Comparison of ENCODE assay signal across 8 cellular contexts in genomic region chr1:3650248-3651010, GRCh38. TPM values are rescaled to one million over a fixed set of nuclear protein-coding genes. Genes with fewer than 3 reads are reported as not detected.
DNase-seq lines count a peak whose midpoint lies in the region; ATAC-seq and TF ChIP-seq lines count a peak whose summit lies in the region.

No MANE protein-coding gene starts in this region.

- TF ChIP-seq CTCF in left ventricle myocardium inferior (IDR thresholded peaks at IDR 0.05; ENCODE audit: borderline replicate concordance), result no peak
- no peak for TF ChIP-seq CTCF in chondrocyte (IDR thresholded peaks at IDR 0.05)
- no peak for TF ChIP-seq CTCF in foreskin keratinocyte (conservative IDR thresholded peaks at IDR 0.05)

- peak overlapping the region; percentile 94 for H3K4me3 ChIP-seq in left ventricle myocardium inferior
- peak overlapping the region; percentile 67 to 98 for H3K4me3 ChIP-seq in muscle layer of duodenum (ENCODE audit: low read depth in 1 of 2, low read length in 2 of 2)

- no peak for ATAC-seq in foreskin keratinocyte
- ATAC-seq in GM18868 (IDR thresholded peaks at IDR 0.05; ENCODE audit: unreplicated experiment), result no peak
- ATAC-seq in GM19023 (IDR thresholded peaks at IDR 0.05; ENCODE audit: unreplicated experiment), result no peak

- peaks cover 31% of the 10 kb centered on the region for H3K27me3 Mint-ChIP-seq in chondrocyte (ENCODE audit: low read depth)

- H3K9me3 ChIP-seq in left ventricle myocardium inferior (replicated peaks), result no peaks in the 10 kb centered on the region
- no peaks in the 10 kb centered on the region for H3K9me3 ChIP-seq in muscle layer of duodenum (ENCODE audit: control insufficient read depth in 1 of 2, low read length in 2 of 2)

- peaks cover 16% of the 10 kb centered on the region for H3K4me1 Mint-ChIP-seq in chondrocyte (ENCODE audit: low read depth)

- H3K36me3 ChIP-seq in left ventricle myocardium inferior (peaks cover 20% of the 10 kb centered on the region), muscle layer of duodenum (ENCODE audit: control insufficient read depth in 1 of 2, insufficient read depth in 2 of 2, low read length in 2 of 2) (peaks cover 5 to 16% of the 10 kb centered on the region in 2 donors)

- no peaks in the 10 kb centered on the region for H3K9me3 Mint-ChIP-seq in chondrocyte (ENCODE audit: low read depth)

- peaks cover 56% of the 10 kb centered on the region for H3K4me1 ChIP-seq in left ventricle myocardium inferior
- H3K4me1 ChIP-seq in muscle layer of duodenum (ENCODE audit: control insufficient read depth in 1 of 2, insufficient read depth in 2 of 2, low read length in 2 of 2), result peaks cover 10 to 45% of the 10 kb centered on the region in 2 donors
- peaks cover 10% of the 10 kb centered on the region for H3K4me1 ChIP-seq in foreskin keratinocyte

- H3K36me3 Mint-ChIP-seq in chondrocyte (ENCODE audit: low read depth), result peaks cover 7% of the 10 kb centered on the region

- DNase-seq in left ventricle myocardium inferior (no peak), cardiac septum (ENCODE audit: low spot score) (no peak), chondrocyte (ENCODE audit: low spot score) (no peak), foreskin keratinocyte (no peak), NK-92 (lab: John Stamatoyannopoulos, UW; ENCODE audit: unreplicated experiment) (no peak)

- H3K4me3 Mint-ChIP-seq in chondrocyte (ENCODE audit: unreplicated experiment), result peak overlapping the region; percentile 69

- intact Hi-C loops in left ventricle myocardium inferior (cut with micrococcal nuclease) (no loop called here), cardiac septum (cut with DNase I) (no loop called here)

- H3K27me3 ChIP-seq in left ventricle myocardium inferior (ENCODE audit: low read depth) (peaks cover 53% of the 10 kb centered on the region), muscle layer of duodenum (ENCODE audit: low read depth, low read length) (peaks cover 24% of the 10 kb centered on the region), foreskin keratinocyte (peaks cover 54% of the 10 kb centered on the region)

- no peak overlapping the region for H3K27ac Mint-ChIP-seq in chondrocyte (ENCODE audit: unreplicated experiment)

- H3K27ac ChIP-seq in left ventricle myocardium inferior (replicated peaks) (no peak overlapping the region), muscle layer of duodenum (ENCODE audit: low read length) (no peak overlapping the region), foreskin keratinocyte (no peak overlapping the region)

RNA-seq across cellular contexts. Expression of gene WRAP73, which starts 0.5 kb away (rescaled TPM):
- 12.7 TPM for total RNA-seq in left ventricle myocardium inferior
- 14.3 TPM for total RNA-seq in cardiac septum
- total RNA-seq in chondrocyte, result 12.6 to 17.6 TPM (median 15.5 TPM) in 3 replicates
- 17.2 and 18.1 TPM in 2 replicates for total RNA-seq in foreskin keratinocyte
- 21.8 and 26.0 TPM in 2 replicates for polyA plus RNA-seq in foreskin keratinocyte

RNA-seq across cellular contexts. Expression of gene TP73, which starts 1.9 kb away (rescaled TPM):
- total RNA-seq in left ventricle myocardium inferior (0.05 TPM), cardiac septum (0.30 TPM), chondrocyte (0.05 to 0.58 TPM in 2 of 3 replicates, not detected in the other), foreskin keratinocyte (0.58 and 0.78 TPM in 2 replicates)
- 0.44 and 0.59 TPM in 2 replicates for polyA plus RNA-seq in foreskin keratinocyte

RNA-seq across cellular contexts. Expression of gene TPRG1L, which starts 25.6 kb away (rescaled TPM):
- total RNA-seq in left ventricle myocardium inferior (54.0 TPM), cardiac septum (44.3 TPM), chondrocyte (52.5 to 53.7 TPM (median 53.6 TPM) in 3 replicates), foreskin keratinocyte (20.8 and 21.5 TPM in 2 replicates)
- polyA plus RNA-seq in foreskin keratinocyte, result 23.1 and 25.0 TPM in 2 replicates

RNA-seq across cellular contexts. Expression of gene MEGF6, which starts 39.1 kb away (rescaled TPM):
- 9.5 TPM for total RNA-seq in left ventricle myocardium inferior
- 9.3 TPM for total RNA-seq in cardiac septum
- total RNA-seq in chondrocyte, result 185 to 332 TPM (median 328 TPM) in 3 replicates
- total RNA-seq in foreskin keratinocyte, result 0.63 and 0.92 TPM in 2 replicates
- polyA plus RNA-seq in foreskin keratinocyte, result 0.45 and 0.78 TPM in 2 replicates
